Comparison of ENCODE assay signal across 18 cellular contexts in genomic region chr9:22141906-22142305, GRCh38.
DNase-seq lines count a peak whose midpoint lies in the region; ATAC-seq, FAIRE-seq and TF ChIP-seq lines count a peak whose summit lies in the region.
"Had no signal": no experiment of that assay in that cellular context is flagged by ENCODE, and none has a peak within 500 bp of the region (broad histone marks: within the 10 kb centered on the region; RNA-seq: fewer than 3 reads in every experiment).

No MANE protein-coding gene starts in this region.

- H3K36me3 ChIP-seq in right atrium auricular region: no peaks in the 10 kb centered on the region
- H3K36me3 ChIP-seq in testis (ENCODE audit: low read depth, missing control alignments): no peaks in the 10 kb centered on the region
- H3K36me3 ChIP-seq in SK-N-SH (replicated peaks in 1 of 2; ENCODE audit: control insufficient read depth in 1 of 2, insufficient read depth in 2 of 2, low read length in 1 of 2): no peaks in the 10 kb centered on the region

- CTCF ChIA-PET in SK-N-SH (lab: Yijun Ruan, JAX): interaction anchor here (1.4 kb wide), 1 partner anchor 328 kb away, joined by 3 read pairs; no protein-coding TSS in a partner anchor

- no peaks in the 10 kb centered on the region for H3K4me1 ChIP-seq in right atrium auricular region
- H3K4me1 ChIP-seq in testis: no peaks in the 10 kb centered on the region
- no peaks in the 10 kb centered on the region for H3K4me1 ChIP-seq in SK-N-SH (ENCODE audit: control insufficient read depth in 1 of 2, insufficient read depth in 2 of 2, low read depth in 1 of 2, low read length in 1 of 2)

- no peak overlapping the region for H3K4me2 ChIP-seq in SK-N-SH
- H3K4me2 ChIP-seq: KMS-11 had no signal

- no peak overlapping the region for H3K27ac ChIP-seq in right atrium auricular region
- no peak overlapping the region for H3K27ac ChIP-seq in testis
- no peak overlapping the region for H3K27ac ChIP-seq in SK-N-SH (ENCODE audit: low read depth in 2 of 2, low read length in 1 of 2)
- H3K27ac ChIP-seq: KMS-11 had no signal

- TF ChIP-seq POLR2A in testis (IDR thresholded peaks at IDR 0.05): no peak

- DNase-seq in Right ventricle myocardium inferior (ENCODE audit: missing footprints) (no peak), right atrium auricular region (ENCODE audit: low spot score) (no peak), astrocyte of the spinal cord (ENCODE audit: low read depth, low spot score) (peak; percentile 67), iris pigment epithelial cell (ENCODE audit: low read depth) (peak; percentile 54), urothelium cell line (ENCODE audit: low spot score) (peak; percentile 21), testis (no peak), NCI-H524 (lab: John Stamatoyannopoulos, UW) (no peak), SK-N-SH (no peak)
- DNase-seq: activated naive CD4-positive, alpha-beta T cell; caudate nucleus; COR-L47; GF-D8; substantia nigra had no signal

- no peak for FAIRE-seq in urothelium cell line (lab: Jason Lieb, UNC)
- FAIRE-seq: GM18507, H54 had no signal

- no peaks in the 10 kb centered on the region for H3K9me2 ChIP-seq in SK-N-SH

- TF ChIP-seq CTCF in right atrium auricular region (IDR thresholded peaks at IDR 0.05) (no peak), astrocyte of the spinal cord (IDR thresholded peaks at IDR 0.05; ENCODE audit: low read depth, low read length) (no peak), testis (IDR thresholded peaks at IDR 0.05) (no peak), SK-N-SH (IDR thresholded peaks at IDR 0.05) (no peak)

- H3K9me3 ChIP-seq in right atrium auricular region: no peaks in the 10 kb centered on the region
- H3K9me3 ChIP-seq in testis: no peaks in the 10 kb centered on the region
- H3K9me3 ChIP-seq in SK-N-SH: no peaks in the 10 kb centered on the region

- in situ Hi-C loops in astrocyte of the spinal cord (cut with HindIII; ENCODE audit: low sequenced_read_pairs): no loop called here

- H3K4me3 ChIP-seq in right atrium auricular region (no peak overlapping the region), astrocyte of the spinal cord (ENCODE audit: low read depth, low read length) (no peak overlapping the region), testis (no peak overlapping the region), SK-N-SH (ENCODE audit: low read depth in 2 of 2, low read length in 1 of 2) (no peak overlapping the region)
- H3K4me3 ChIP-seq: lung had no signal

- no peaks in the 10 kb centered on the region for H3K27me3 ChIP-seq in right atrium auricular region
- H3K27me3 ChIP-seq in testis: no peaks in the 10 kb centered on the region
- H3K27me3 ChIP-seq in SK-N-SH (ENCODE audit: insufficient read depth): no peaks in the 10 kb centered on the region

- H3K79me2 ChIP-seq in SK-N-SH (ENCODE audit: insufficient read depth): no peaks in the 10 kb centered on the region

- 33 to 41% methylated on average over 1 of the region's 1 CpG for WGBS in testis, 2 donors
- WGBS in SK-N-SH (ENCODE audit: low lambda C conversion rate): 5% methylated on average over 1 of the region's 1 CpG

- intact Hi-C loops in Right ventricle myocardium inferior (cut with DNase I): loop anchor here (10.0 kb wide), 1 partner anchor 77 kb away; no protein-coding TSS in a partner anchor
- intact Hi-C loops in testis (cut with DNase I; ENCODE audit: low total_unique reads): no loop called here

- no peaks in the 10 kb centered on the region for H4K20me1 ChIP-seq in SK-N-SH (ENCODE audit: insufficient read depth)

- TF ChIP-seq EP300 in SK-N-SH (IDR thresholded peaks at IDR 0.05; ENCODE audit: borderline replicate concordance in 1 of 2, low read depth in 1 of 2, low read length in 1 of 2): no peak

- POLR2A ChIA-PET in SK-N-SH (lab: Yijun Ruan, JAX): no interaction called here

- peak; percentile 96 for ATAC-seq in Right ventricle myocardium inferior
- ATAC-seq: WTC11 had no signal

- no peak overlapping the region for H2AFZ ChIP-seq in SK-N-SH (ENCODE audit: low read depth)

- no peak overlapping the region for H3K9ac ChIP-seq in SK-N-SH
- H3K9ac ChIP-seq: KMS-11 had no signal

- no peak for TF ChIP-seq RAD21 in SK-N-SH (IDR thresholded peaks at IDR 0.05; ENCODE audit: low read length)

- H3F3A ChIP-seq in SK-N-SH (replicated peaks; ENCODE audit: insufficient read depth): peaks cover 19% of the 10 kb centered on the region

TF ChIP-seq in SK-N-SH, 30 proteins besides CTCF, POLR2A, EP300 and RAD21:
- no peak for TF ChIP-seq RCOR1 (IDR thresholded peaks at IDR 0.05; ENCODE audit: low read length)
- TF ChIP-seq ELF1 (IDR thresholded peaks at IDR 0.05): no peak
- no peak for TF ChIP-seq TCF12 (IDR thresholded peaks at IDR 0.05)
- no peak for TF ChIP-seq USF2 (IDR thresholded peaks at IDR 0.05; ENCODE audit: borderline replicate concordance, low read depth, low read length)
- TF ChIP-seq GATA2 (CRISPR knock-in tag; IDR thresholded peaks at IDR 0.05): no peak
- no peak for TF ChIP-seq GABPA (IDR thresholded peaks at IDR 0.05; ENCODE audit: low read depth)
- TF ChIP-seq MAX (IDR thresholded peaks at IDR 0.05; ENCODE audit: low read depth): no peak
- no peak for TF ChIP-seq NRF1 (IDR thresholded peaks at IDR 0.05; ENCODE audit: low read depth, low read length)
- TF ChIP-seq MEF2A (IDR thresholded peaks at IDR 0.05; ENCODE audit: borderline replicate concordance, low read depth): no peak
- no peak for TF ChIP-seq RFX5 (IDR thresholded peaks at IDR 0.05; ENCODE audit: low read length)
- no peak for TF ChIP-seq NFIC (IDR thresholded peaks at IDR 0.05; ENCODE audit: borderline replicate concordance)
- TF ChIP-seq FOXJ3 (CRISPR knock-in tag; IDR thresholded peaks at IDR 0.05): no peak
- TF ChIP-seq SMC3 (IDR thresholded peaks at IDR 0.05; ENCODE audit: low read depth, low read length): no peak
- no peak for TF ChIP-seq ZBTB33 (IDR thresholded peaks at IDR 0.05; ENCODE audit: borderline replicate concordance, low read depth)
- no peak for TF ChIP-seq FOSL2 (IDR thresholded peaks at IDR 0.05; ENCODE audit: borderline replicate concordance, low read depth)
- TF ChIP-seq POLR2AphosphoS5 (IDR thresholded peaks at IDR 0.05; ENCODE audit: low read depth, low read length): no peak
- no peak for TF ChIP-seq USF1 (IDR thresholded peaks at IDR 0.05; ENCODE audit: borderline replicate concordance, low read depth)
- TF ChIP-seq MXI1 (IDR thresholded peaks at IDR 0.05; ENCODE audit: low read depth, low read length): no peak
TF ChIP-seq in SK-N-SH: peak in this region for 0.

Comparison
In these comparisons a context has a peak if more than half of its experiments do, and no peak if none do; other contexts are left out.
1. DNase-seq: peak in astrocyte of the spinal cord (single experiment), iris pigment epithelial cell (single experiment) and urothelium cell line (single experiment); none in Right ventricle myocardium inferior (single experiment), right atrium auricular region (single experiment), testis (single experiment), NCI-H524 (0 of 2) and SK-N-SH (single experiment).